8 cellular contexts compared by ENCODE assay signal in genomic region chr2:64212346-64212745, GRCh38.
DNase-seq lines count a peak whose midpoint lies in the region; ATAC-seq and TF ChIP-seq lines count a peak whose summit lies in the region.

No MANE protein-coding gene starts in this region.

- no peaks in the 10 kb centered on the region for H3K9me3 ChIP-seq in lower lobe of right lung

- no peaks in the 10 kb centered on the region for H3K79me2 ChIP-seq in KMS-11 (ENCODE audit: insufficient read depth, low read depth)

- H3K4me3 ChIP-seq in KMS-11 (IDR thresholded peaks at IDR 0.05; ENCODE audit: insufficient read depth, low read depth, low read length) (no peak overlapping the region), lower lobe of right lung (no peak overlapping the region)

- H3K9me3 Mint-ChIP-seq in activated naive CD4-positive, alpha-beta T cell treated with anti-CD3 and anti-CD28 coated beads, Interleukin-2, amount 50 U/mL, for 72 hours = peaks cover 3 to 16% of the 10 kb centered on the region in 2 donors

- peak overlapping the region; percentile 33; the same call in 1 of the 2 replicates for H3K9ac ChIP-seq in KMS-11

- TF ChIP-seq CTCF in KMS-11 (conservative IDR thresholded peaks at IDR 0.05; ENCODE audit: low read depth, low read length) = no peak
- no peak for TF ChIP-seq CTCF in lower lobe of right lung (IDR thresholded peaks at IDR 0.05)

- intact Hi-C loops in lower lobe of right lung (cut with DNase I) = no loop called here

- peaks cover 7 to 11% of the 10 kb centered on the region in 2 donors for H3K36me3 Mint-ChIP-seq in activated naive CD4-positive, alpha-beta T cell treated with anti-CD3 and anti-CD28 coated beads, Interleukin-2, amount 50 U/mL, for 72 hours

- H3K4me2 ChIP-seq in KMS-11 = peak overlapping the region; percentile 84

- H3K27ac ChIP-seq in KMS-11 = peak overlapping the region; percentile 76
- peak overlapping the region; percentile 58 for H3K27ac ChIP-seq in lower lobe of right lung

- H3K27me3 ChIP-seq in KMS-11 (ENCODE audit: insufficient read depth, low read depth) (no peaks in the 10 kb centered on the region), lower lobe of right lung (ENCODE audit: low read depth) (no peaks in the 10 kb centered on the region)

- no peaks in the 10 kb centered on the region for H4K20me1 ChIP-seq in KMS-11 (ENCODE audit: insufficient read depth)

- H2AFZ ChIP-seq in KMS-11 (ENCODE audit: low read depth) = 0 out of 2 replicates have a peak overlapping the region, but pooled peaks have one; percentile 8

- peak; percentile 16 to 22 for ATAC-seq in activated naive CD4-positive, alpha-beta T cell treated with anti-CD3 and anti-CD28 coated beads, Interleukin-2, amount 50 U/mL, for 72 hours
- ATAC-seq in lower lobe of right lung = peak; percentile 82 to 85
- ATAC-seq in HG03457 (IDR thresholded peaks at IDR 0.05; ENCODE audit: unreplicated experiment) = no peak

- no peaks in the 10 kb centered on the region for H3K36me3 ChIP-seq in KMS-11 (ENCODE audit: insufficient read depth)
- no peaks in the 10 kb centered on the region for H3K36me3 ChIP-seq in lower lobe of right lung

- DNase-seq in CD1c-positive myeloid dendritic cell (ENCODE audit: extremely low spot score) (peak; percentile 92), lower lobe of right lung (no peak), nucleus accumbens (lab: John Stamatoyannopoulos, UW) (no peak), NCI-H345 treated with DMSO at 0.1 percent for 48 hours (lab: John Stamatoyannopoulos, UW; ENCODE audit: unreplicated experiment) (no peak)
- DNase-seq in activated naive CD4-positive, alpha-beta T cell treated with anti-CD3 and anti-CD28 coated beads, Interleukin-2, amount 50 U/mL, for 72 hours (ENCODE audit: low spot score in 2 of 2) = no peak
- DNase-seq in stimulated activated CD4-positive, alpha-beta T cell treated with anti-CD3 and anti-CD28 coated beads, Interleukin-1b, Interleukin-23, amount 100 ng/mL, for 48 hours = no peak

- peaks cover 78% of the 10 kb centered on the region for H3K4me1 ChIP-seq in KMS-11 (ENCODE audit: low read depth, poor library complexity, severe bottlenecking)
- peaks cover 31% of the 10 kb centered on the region for H3K4me1 ChIP-seq in lower lobe of right lung

- H3K27ac Mint-ChIP-seq in activated naive CD4-positive, alpha-beta T cell treated with anti-CD3 and anti-CD28 coated beads, Interleukin-2, amount 50 U/mL, for 72 hours = peak overlapping the region; percentile 98 to 99
